ENCODE assay signal across 11 cellular contexts in the genomic region with DNA sequence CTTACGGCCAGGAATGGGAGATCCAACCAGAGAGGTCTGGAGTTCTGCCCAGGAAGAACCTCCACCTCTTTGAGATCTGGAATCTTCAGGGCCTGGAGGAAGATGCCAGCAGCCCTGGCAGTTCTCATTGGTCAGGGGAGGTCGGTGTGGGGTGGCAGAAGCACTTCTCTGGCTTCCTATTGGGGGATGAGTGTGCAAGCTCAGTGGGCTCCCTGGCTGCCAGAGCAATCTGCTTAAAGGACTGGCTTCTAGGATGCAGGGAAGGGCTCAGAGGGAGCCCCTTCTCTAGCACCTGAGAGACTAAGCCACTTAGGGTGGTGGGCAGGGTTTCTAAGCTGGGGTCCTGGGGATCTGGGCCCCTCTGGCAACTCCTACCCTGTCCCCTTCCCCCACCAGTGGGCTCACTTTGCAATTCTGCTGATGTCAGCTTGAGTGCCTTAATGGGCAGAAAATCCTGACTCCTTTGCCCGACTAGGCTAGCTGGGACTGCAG. TPM values are rescaled to one million over a fixed set of nuclear protein-coding genes. Genes with fewer than 3 reads are reported as not detected.
A peak's percentile ranks its signal among the peaks of the same experiment; 100 is the strongest.
DNase-seq lines count a peak whose midpoint lies in the region; ATAC-seq and TF ChIP-seq lines count a peak whose summit lies in the region.
"Had no signal": no experiment of that assay in that cellular context is flagged by ENCODE, and none has a peak within 500 bp of the region (broad histone marks: within the 10 kb centered on the region; RNA-seq: fewer than 3 reads in every experiment).

No MANE protein-coding gene starts in this region.

- no peak for DNase-seq in HCT116 (ENCODE audit: low read depth, low spot score)
- peak; percentile 49 for DNase-seq in WERI-Rb-1
- DNase-seq in hepatic stellate cell (ENCODE audit: low spot score), result peak; percentile 70
- no peak for DNase-seq in AG20443 (ENCODE audit: low spot score)
- no peak for DNase-seq in activated CD4-positive, alpha-beta T cell treated with anti-CD3 and anti-CD28 coated beads, Interleukin-2, amount 50 U/mL, for 1 hour
- no peak for DNase-seq in ACHN
- DNase-seq: activated CD8-positive, alpha-beta memory T cell treated with anti-CD3 and anti-CD28 coated beads, Interleukin-2, amount 50 U/mL, for 4 hours; nephron progenitor cell had no signal

- no peak for TF ChIP-seq RAD21 in HCT116 (IDR thresholded peaks at IDR 0.05; ENCODE audit: low read depth)

- intact Hi-C loops in HCT116 (cut with micrococcal nuclease), result no loop called here

- POLR2A ChIA-PET in HCT116 (lab: Charles Lee), result no interaction called here

- TF ChIP-seq CTCF in HCT116 (IDR thresholded peaks at IDR 0.05 in 2 of 3, conservative IDR thresholded peaks at IDR 0.05 in 1 of 3; ENCODE audit: borderline replicate concordance in 1 of 3, insufficient read depth in 1 of 3, low read depth in 2 of 3, low read length in 2 of 3) (no peak), WERI-Rb-1 (IDR thresholded peaks at IDR 0.05; ENCODE audit: low read depth, low read length) (no peak)

- in situ Hi-C loops in ACHN (cut with HindIII; ENCODE audit: low pct_ligation_motif_present, low pct_unique_long_range_greater_than_20kb, low sequenced_read_pairs), result no loop called here

- H3K4me2 ChIP-seq in HCT116 (ENCODE audit: low read length), result peak overlapping the region; percentile 47
- H3K4me2 ChIP-seq: KMS-11 had no signal

- H3K9me3 ChIP-seq in HCT116 (ENCODE audit: control insufficient read depth in 1 of 2, insufficient read depth in 1 of 2, low read depth in 1 of 2, low read length in 2 of 2) (no peaks in the 10 kb centered on the region), WERI-Rb-1 (ENCODE audit: severe bottlenecking) (no peaks in the 10 kb centered on the region), subcutaneous abdominal adipose tissue (ENCODE audit: control insufficient read depth in 5 of 5, low read length in 5 of 5) (no peaks in the 10 kb centered on the region)

- H3K9ac ChIP-seq in HCT116 (ENCODE audit: low read length), result peak overlapping the region; percentile 34; the same call in 1 of the 2 replicates
- H3K9ac ChIP-seq in subcutaneous abdominal adipose tissue (ENCODE audit: low read length in 5 of 5), result no peak overlapping the region
- H3K9ac ChIP-seq: KMS-11 had no signal

- H3K36me3 ChIP-seq in HCT116 (ENCODE audit: control insufficient read depth in 1 of 2, insufficient read depth in 2 of 2, low read length in 2 of 2), result no peaks in the 10 kb centered on the region
- H3K36me3 ChIP-seq in WERI-Rb-1, result peaks cover 18% of the 10 kb centered on the region
- H3K36me3 ChIP-seq in subcutaneous abdominal adipose tissue (ENCODE audit: control insufficient read depth in 5 of 5, insufficient read depth in 5 of 5, low read length in 5 of 5), result peaks cover 0 to 7% (median 0%) of the 10 kb centered on the region in 5 donors

- CTCF ChIA-PET in HCT116 (lab: Charles Lee), result interaction anchor here (0.6 kb wide), 1 partner anchor 11 kb away, joined by 3 read pairs; no protein-coding TSS in a partner anchor

- H3K27ac ChIP-seq in HCT116 (ENCODE audit: low read depth, low read length) (no peak overlapping the region), WERI-Rb-1 (peak overlapping the region; percentile 80), subcutaneous abdominal adipose tissue (ENCODE audit: low read depth, low read length) (peak overlapping the region; percentile 87)
- H3K27ac ChIP-seq: KMS-11 had no signal

- no peaks in the 10 kb centered on the region for H3K9me2 ChIP-seq in HCT116 (ENCODE audit: insufficient read depth)

- peaks cover 40 to 69% of the 10 kb centered on the region in 2 experiments for H3K4me1 ChIP-seq in HCT116 (ENCODE audit: control insufficient read depth in 1 of 2, insufficient read depth in 2 of 2, low read length in 2 of 2)
- H3K4me1 ChIP-seq in subcutaneous abdominal adipose tissue (ENCODE audit: control insufficient read depth in 5 of 5, insufficient read depth in 5 of 5, low read length in 5 of 5), result peaks cover 10 to 77% (median 64%) of the 10 kb centered on the region in 5 donors

- no TSS peak for BruUV-seq in HCT116 (replicated peaks; lab: Mats Ljungman, UMichigan)

- no peak for ATAC-seq in HCT116
- no peak for ATAC-seq in HG03354 (IDR thresholded peaks at IDR 0.05; ENCODE audit: poor library complexity, severe bottlenecking, unreplicated experiment)

- no peaks in the 10 kb centered on the region for H3K79me2 ChIP-seq in HCT116 (ENCODE audit: insufficient read depth, low read length)

- no peaks in the 10 kb centered on the region for H4K20me1 ChIP-seq in HCT116 (ENCODE audit: insufficient read depth)

- no peak overlapping the region for H2AFZ ChIP-seq in HCT116 (ENCODE audit: low read depth, low read length, poor library complexity, severe bottlenecking)

- no peak for TF ChIP-seq POLR2A in HCT116 (IDR thresholded peaks at IDR 0.05; ENCODE audit: borderline replicate concordance, extremely low read depth, insufficient read depth, insufficient read length)

- RAD21 ChIA-PET in HCT116 (lab: Charles Lee; ENCODE audit: low non-redundant PET in 1 of 2, low total read pairs in 2 of 2, uncharacterized antibody in 2 of 2, unreplicated experiment in 2 of 2), result interaction anchor here in 1 of 2 experiments (1.2 kb wide), 1 partner anchor 30 kb away, joined by 3 read pairs; no protein-coding TSS in a partner anchor

- no peaks in the 10 kb centered on the region for H3K27me3 ChIP-seq in HCT116 (ENCODE audit: insufficient read depth, low read length)
- no peaks in the 10 kb centered on the region for H3K27me3 ChIP-seq in WERI-Rb-1 (ENCODE audit: insufficient read depth, low read depth, severe bottlenecking)
- no peaks in the 10 kb centered on the region for H3K27me3 ChIP-seq in subcutaneous abdominal adipose tissue (ENCODE audit: control insufficient read depth in 5 of 5, insufficient read depth in 4 of 5, low read length in 5 of 5)

- H3K4me3 ChIP-seq in HCT116 (replicated peaks in 1 of 2; ENCODE audit: low read depth in 1 of 2, low read length in 2 of 2), result no peak overlapping the region
- no peak overlapping the region for H3K4me3 ChIP-seq in WERI-Rb-1 (ENCODE audit: low read depth, low read length)
- no peak overlapping the region for H3K4me3 ChIP-seq in subcutaneous abdominal adipose tissue (ENCODE audit: low read depth in 1 of 5, low read length in 5 of 5)

TF ChIP-seq in HCT116, 20 proteins besides CTCF, POLR2A, EP300 and RAD21:
- no peak for TF ChIP-seq EGR1 (IDR thresholded peaks at IDR 0.05; ENCODE audit: low read depth)
- TF ChIP-seq, protein P1, sequence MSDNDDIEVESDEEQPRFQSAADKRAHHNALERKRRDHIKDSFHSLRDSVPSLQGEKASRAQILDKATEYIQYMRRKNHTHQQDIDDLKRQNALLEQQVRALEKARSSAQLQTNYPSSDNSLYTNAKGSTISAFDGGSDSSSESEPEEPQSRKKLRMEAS (IDR thresholded peaks at IDR 0.05), result no peak
- TF ChIP-seq EZH2phosphoT487 (IDR thresholded peaks at IDR 0.05; ENCODE audit: borderline replicate concordance), result no peak
- TF ChIP-seq YY1 (IDR thresholded peaks at IDR 0.05; ENCODE audit: extremely low read depth, insufficient replicate concordance, low read depth, low read length), result no peak
- TF ChIP-seq POLR2AphosphoS5 (IDR thresholded peaks at IDR 0.05; ENCODE audit: low read depth, low read length), result no peak
- TF ChIP-seq CEBPB (IDR thresholded peaks at IDR 0.05; ENCODE audit: low read depth), result no peak
- TF ChIP-seq ATF3 (IDR thresholded peaks at IDR 0.05), result no peak
- TF ChIP-seq ELF1 (IDR thresholded peaks at IDR 0.05; ENCODE audit: borderline replicate concordance, low read depth), result no peak
- no peak for TF ChIP-seq EZH2 (IDR thresholded peaks at IDR 0.05)
- TF ChIP-seq JUND (IDR thresholded peaks at IDR 0.05), result no peak

RNA-seq across cellular contexts. Expression of gene SNX33, which starts 24.4 kb away (rescaled TPM):
- total RNA-seq in HCT116 (2021; ENCODE audit: unreplicated experiment), result 8.3 TPM
- 16.0 and 17.6 TPM in 2 replicates for polyA plus RNA-seq in HCT116 (2012)

RNA-seq across cellular contexts. Expression of gene IMP3, which starts 32.1 kb away (rescaled TPM):
- total RNA-seq in HCT116 (2021; ENCODE audit: unreplicated experiment), result 79.9 TPM
- polyA plus RNA-seq in HCT116 (2012), result 68.6 and 78.4 TPM in 2 replicates

RNA-seq across cellular contexts. Expression of gene CSPG4, which starts 40.5 kb away (rescaled TPM):
- total RNA-seq in HCT116 (2021; ENCODE audit: unreplicated experiment), result 18.1 TPM
- polyA plus RNA-seq in HCT116 (2012), result 17.8 and 20.2 TPM in 2 replicates

RNA-seq across cellular contexts. Expression of gene SNUPN, which starts 46.6 kb away (rescaled TPM):
- total RNA-seq in HCT116 (2021; ENCODE audit: unreplicated experiment), result 29.8 TPM
- polyA plus RNA-seq in HCT116 (2012), result 20.1 and 28.7 TPM in 2 replicates

Comparison
In these comparisons a context has a peak if more than half of its experiments do, and no peak if none do; other contexts are left out.
1. DNase-seq: peak in WERI-Rb-1 (single experiment) and hepatic stellate cell (single experiment); none in HCT116 (single experiment), AG20443 (single experiment), activated CD4-positive, alpha-beta T cell treated with anti-CD3 and anti-CD28 coated beads, Interleukin-2, amount 50 U/mL, for 1 hour (single experiment) and ACHN (single experiment).